Comparison of ENCODE assay signal across 8 cellular contexts in the genomic region with DNA sequence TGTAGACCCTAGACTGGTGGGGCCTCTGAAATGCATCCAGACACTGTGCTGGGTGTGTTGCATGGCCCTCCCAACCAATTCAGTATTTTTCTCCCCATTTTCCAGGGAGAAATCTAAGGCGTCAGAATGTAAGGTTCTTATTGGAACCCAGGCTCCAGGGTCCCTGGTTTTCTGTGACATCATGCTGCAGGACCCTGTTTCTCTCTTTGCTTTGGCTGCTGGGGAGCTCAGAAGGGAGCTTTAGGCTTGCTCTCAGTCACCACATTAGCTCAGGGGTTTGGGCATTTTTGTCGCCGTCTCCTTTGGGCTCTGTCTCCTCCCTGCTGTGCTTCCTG. TPM values are rescaled to one million over a fixed set of nuclear protein-coding genes. Genes with fewer than 3 reads are reported as not detected.
DNase-seq lines count a peak whose midpoint lies in the region; ATAC-seq and TF ChIP-seq lines count a peak whose summit lies in the region.

No MANE protein-coding gene starts in this region.

- H3K4me3 ChIP-seq in AG10803 (ENCODE audit: low read length): 0 out of 2 replicates have a peak overlapping the region, but pooled peaks have one; percentile 2
- peak overlapping the region; percentile 61 for H3K4me3 ChIP-seq in adipocyte (ENCODE audit: low read length)
- H3K4me3 ChIP-seq in mucosa of rectum (ENCODE audit: low read length in 2 of 2): peak overlapping the region; percentile 58 to 69
- H3K4me3 ChIP-seq in BE2C (ENCODE audit: low read depth, low read length): no peak overlapping the region; the same call in 1 of the 2 replicates

- no peak for TF ChIP-seq CTCF in AG10803 (conservative IDR thresholded peaks at IDR 0.05; ENCODE audit: low read length)
- TF ChIP-seq CTCF in BE2C (IDR thresholded peaks at IDR 0.05; ENCODE audit: low read depth, low read length): no peak

- H3K27me3 ChIP-seq in adipocyte (replicated peaks; ENCODE audit: control insufficient read depth, insufficient read depth, low read length) (no peaks in the 10 kb centered on the region), mucosa of rectum (ENCODE audit: control insufficient read depth in 2 of 2, insufficient read depth in 2 of 2, low read length in 2 of 2) (no peaks in the 10 kb centered on the region), BE2C (no peaks in the 10 kb centered on the region)

- DNase-seq in AG10803 (ENCODE audit: low read depth) (no peak), adipocyte (ENCODE audit: low read depth) (no peak), T1000 (lab: John Stamatoyannopoulos, UW) (no peak), superior temporal gyrus (ENCODE audit: extremely low spot score) (no peak), BE2C (no peak)

- H3K36me3 ChIP-seq in adipocyte (ENCODE audit: control insufficient read depth, insufficient read depth, low read length, severe bottlenecking): no peaks in the 10 kb centered on the region
- H3K36me3 ChIP-seq in mucosa of rectum (ENCODE audit: control insufficient read depth in 2 of 2, insufficient read depth in 2 of 2, low read length in 2 of 2): no peaks in the 10 kb centered on the region
- no peaks in the 10 kb centered on the region for H3K36me3 ChIP-seq in BE2C

- H3K9me3 ChIP-seq in adipocyte (ENCODE audit: control insufficient read depth, low read length) (no peaks in the 10 kb centered on the region), mucosa of rectum (ENCODE audit: control insufficient read depth in 2 of 2, low read length in 2 of 2) (no peaks in the 10 kb centered on the region), BE2C (no peaks in the 10 kb centered on the region)

- peak overlapping the region; percentile 95 to 96 for H3K27ac ChIP-seq in mucosa of rectum (ENCODE audit: low read depth in 2 of 2, low read length in 2 of 2)

- H3K4me1 ChIP-seq in adipocyte (ENCODE audit: control insufficient read depth, insufficient read depth, low read length) (peaks cover 58% of the 10 kb centered on the region), mucosa of rectum (ENCODE audit: control insufficient read depth in 2 of 2, insufficient read depth in 2 of 2, low read length in 2 of 2) (peaks cover 57 to 68% of the 10 kb centered on the region in 2 donors), BE2C (peaks cover 26% of the 10 kb centered on the region)

- H3K9ac ChIP-seq in adipocyte (ENCODE audit: low read length) (peak overlapping the region; percentile 81), mucosa of rectum (ENCODE audit: low read depth in 1 of 2, low read length in 2 of 2) (peak overlapping the region; percentile 76)

- peak; percentile 24 for ATAC-seq in HG02885 (IDR thresholded peaks at IDR 0.05; ENCODE audit: poor library complexity, unreplicated experiment)
- no peak for ATAC-seq in HG03354 (IDR thresholded peaks at IDR 0.05; ENCODE audit: poor library complexity, severe bottlenecking, unreplicated experiment)

RNA-seq across cellular contexts. Expression of a gene that starts 2.9 kb away (rescaled TPM):
- polyA plus RNA-seq in BE2C (2012; ENCODE audit: insufficient read depth, insufficient read length, low read depth): 2.7 TPM
